In the genomic region with DNA sequence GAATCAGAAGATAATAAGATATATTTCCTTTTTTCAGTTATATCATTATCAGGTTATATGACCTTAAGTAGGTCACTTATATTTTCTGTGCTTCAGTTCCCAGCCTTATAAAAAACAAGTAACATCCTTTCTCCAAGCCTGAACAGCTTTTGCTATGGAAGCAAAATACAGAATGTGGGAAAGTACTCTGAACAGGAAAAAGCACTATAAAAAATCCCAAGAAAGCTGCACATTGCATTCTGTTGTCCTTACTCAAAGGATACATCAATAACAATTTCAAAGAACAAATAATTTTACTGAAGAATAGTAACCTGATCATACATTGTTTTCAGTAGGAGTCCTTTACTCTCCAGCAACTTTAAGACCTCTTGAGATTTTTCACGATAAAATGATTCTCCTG, we compare ENCODE assay signal across 22 cellular contexts. TPM values are rescaled to one million over a fixed set of nuclear protein-coding genes. Genes with fewer than 3 reads are reported as not detected.
A peak's percentile ranks its signal among the peaks of the same experiment; 100 is the strongest.
DNase-seq lines count a peak whose midpoint lies in the region; ATAC-seq and TF ChIP-seq lines count a peak whose summit lies in the region.
"Had no signal": no experiment of that assay in that cellular context is flagged by ENCODE, and none has a peak within 500 bp of the region (broad histone marks: within the 10 kb centered on the region; RNA-seq: fewer than 3 reads in every experiment).

No MANE protein-coding gene starts in this region.

- no peaks in the 10 kb centered on the region for H3F3A ChIP-seq in GM23338 (replicated peaks; ENCODE audit: low read depth)

- no peaks in the 10 kb centered on the region for H4K20me1 ChIP-seq in GM23338 (replicated peaks; ENCODE audit: insufficient read depth)
- H4K20me1 ChIP-seq: BLaER1 treated with 17β-estradiol and CSF1 and Interleukin-3, amounts not matched to agents 10 nM and 100 nM had no signal

- H3K27me3 ChIP-seq in CD8-positive, alpha-beta T cell (ENCODE audit: insufficient read depth, low read length) = no peaks in the 10 kb centered on the region
- no peaks in the 10 kb centered on the region for H3K27me3 ChIP-seq in naive thymus-derived CD4-positive, alpha-beta T cell (ENCODE audit: control insufficient read depth in 2 of 2, insufficient read depth in 2 of 2, low read length in 2 of 2)
- no peaks in the 10 kb centered on the region for H3K27me3 ChIP-seq in GM23338 (ENCODE audit: insufficient read depth)
- H3K27me3 ChIP-seq: BLaER1 treated with 17β-estradiol and CSF1 and Interleukin-3, amounts not matched to agents 10 nM and 100 nM had no signal

- no peaks in the 10 kb centered on the region for H3K9me2 ChIP-seq in GM23338 (ENCODE audit: insufficient read depth)

- intact Hi-C loops in activated naive CD4-positive, alpha-beta T cell treated with anti-CD3 and anti-CD28 coated beads for 36 hours (cut with micrococcal nuclease) = no loop called here
- intact Hi-C loops in CD8-positive, alpha-beta T cell (cut with DNase I, micrococcal nuclease) = loop anchor here in 1 of 2 experiments (10.0 kb wide), 1 partner anchor 394 kb away; no protein-coding TSS in a partner anchor
- intact Hi-C loops in naive thymus-derived CD4-positive, alpha-beta T cell (cut with micrococcal nuclease) = no loop called here

- H2AFZ ChIP-seq in GM23338 = no peak overlapping the region

- H3K4me2 ChIP-seq in GM23338 = no peak overlapping the region
- H3K4me2 ChIP-seq: BLaER1 treated with 17β-estradiol and CSF1 and Interleukin-3, amounts not matched to agents 10 nM and 100 nM had no signal

- no peaks in the 10 kb centered on the region for H3K9me3 Mint-ChIP-seq in activated naive CD4-positive, alpha-beta T cell treated with anti-CD3 and anti-CD28 coated beads, Interleukin-2, amount 50 U/mL, for 24 hours
- H3K9me3 Mint-ChIP-seq in activated naive CD4-positive, alpha-beta T cell treated with anti-CD3 and anti-CD28 coated beads for 36 hours = no peaks in the 10 kb centered on the region
- H3K9me3 Mint-ChIP-seq in CD8-positive, alpha-beta T cell = no peaks in the 10 kb centered on the region
- no peaks in the 10 kb centered on the region for H3K9me3 Mint-ChIP-seq in activated T-helper 17 cell treated with anti-CD3 and anti-CD28 coated beads, Interleukin-2, amount 50 U/mL, for 72 hours
- H3K9me3 Mint-ChIP-seq in naive thymus-derived CD4-positive, alpha-beta T cell = no peaks in the 10 kb centered on the region
- no peaks in the 10 kb centered on the region for H3K9me3 Mint-ChIP-seq in GM23338
- H3K9me3 Mint-ChIP-seq: CD4-positive, alpha-beta memory T cell had no signal

- H3K27ac Mint-ChIP-seq in activated naive CD4-positive, alpha-beta T cell treated with anti-CD3 and anti-CD28 coated beads, Interleukin-2, amount 50 U/mL, for 24 hours = peak overlapping the region; percentile 48
- H3K27ac Mint-ChIP-seq in activated naive CD4-positive, alpha-beta T cell treated with anti-CD3 and anti-CD28 coated beads for 36 hours = no peak overlapping the region
- peak overlapping the region; percentile 11 for H3K27ac Mint-ChIP-seq in CD8-positive, alpha-beta T cell
- H3K27ac Mint-ChIP-seq in activated T-helper 17 cell treated with anti-CD3 and anti-CD28 coated beads, Interleukin-2, amount 50 U/mL, for 72 hours = peak overlapping the region; percentile 14
- peak overlapping the region in 6 of 9 donors; percentile 19 to 67 (median 36) for H3K27ac Mint-ChIP-seq in naive thymus-derived CD4-positive, alpha-beta T cell
- H3K27ac Mint-ChIP-seq in GM23338 = no peak overlapping the region

- no peak for DNase-seq in activated naive CD4-positive, alpha-beta T cell treated with anti-CD3 and anti-CD28 coated beads for 36 hours
- DNase-seq in CD8-positive, alpha-beta T cell = no peak
- DNase-seq in naive thymus-derived CD4-positive, alpha-beta T cell = no peak
- DNase-seq in midbrain (lab: John Stamatoyannopoulos, UW) (no peak), GM23338 (ENCODE audit: low spot score) (no peak)
- DNase-seq: Calu3; CD4-positive, alpha-beta memory T cell; DMS79 treated with DMSO at 0.1 percent for 48 hours; GF-D8; IMR-90; KG1; MM.1S; NCI-H2029; NCI-H2227 treated with DMSO at 0.1 percent for 48 hours; NCI-H526 treated with DMSO at 0.1 percent for 48 hours; Right ventricle myocardium superior; RPMI8226 had no signal

- TF ChIP-seq CTCF in CD8-positive, alpha-beta T cell (IDR thresholded peaks at IDR 0.05) = no peak
- no peak for TF ChIP-seq CTCF in GM23338 (conservative IDR thresholded peaks at IDR 0.05; ENCODE audit: low read depth in 2 of 2)

- H3K4me1 Mint-ChIP-seq in activated naive CD4-positive, alpha-beta T cell treated with anti-CD3 and anti-CD28 coated beads, Interleukin-2, amount 50 U/mL, for 24 hours = peaks cover 20% of the 10 kb centered on the region
- peaks cover 3% of the 10 kb centered on the region for H3K4me1 Mint-ChIP-seq in activated naive CD4-positive, alpha-beta T cell treated with anti-CD3 and anti-CD28 coated beads for 36 hours (ENCODE audit: low read depth)
- peaks cover 12% of the 10 kb centered on the region for H3K4me1 Mint-ChIP-seq in CD8-positive, alpha-beta T cell (ENCODE audit: low read depth)
- H3K4me1 Mint-ChIP-seq in activated T-helper 17 cell treated with anti-CD3 and anti-CD28 coated beads, Interleukin-2, amount 50 U/mL, for 72 hours = peaks cover 12% of the 10 kb centered on the region
- peaks cover 0 to 27% (median 23%) of the 10 kb centered on the region in 7 donors for H3K4me1 Mint-ChIP-seq in naive thymus-derived CD4-positive, alpha-beta T cell
- no peaks in the 10 kb centered on the region for H3K4me1 Mint-ChIP-seq in GM23338

- peaks cover 4% of the 10 kb centered on the region for H3K36me3 ChIP-seq in CD8-positive, alpha-beta T cell (ENCODE audit: insufficient read depth, low read length)
- peaks cover 6 to 26% (median 12%) of the 10 kb centered on the region in 3 experiments for H3K36me3 ChIP-seq in naive thymus-derived CD4-positive, alpha-beta T cell (ENCODE audit: control insufficient read depth in 2 of 3, insufficient read depth in 3 of 3, low read length in 3 of 3)
- 0 out of 2 replicates have a peak, but pooled peaks cover 3% of the 10 kb centered on the region for H3K36me3 ChIP-seq in GM23338 (ENCODE audit: insufficient read depth)

- CTCF ChIA-PET in activated naive CD4-positive, alpha-beta T cell treated with anti-CD3 and anti-CD28 coated beads for 36 hours (lab: Charles Lee) = interaction anchor here (0.5 kb wide), 1 partner anchor 153 kb away, joined by 5 read pairs; no protein-coding TSS in a partner anchor
- CTCF ChIA-PET in CD8-positive, alpha-beta T cell (lab: Charles Lee) = no interaction called here
- CTCF ChIA-PET in naive thymus-derived CD4-positive, alpha-beta T cell (lab: Charles Lee) = no interaction called here

- peaks cover 5% of the 10 kb centered on the region; the same call in 1 of the 2 replicates for H3K79me2 ChIP-seq in GM23338 (replicated peaks; ENCODE audit: insufficient read depth)

- H3K27me3 Mint-ChIP-seq in activated naive CD4-positive, alpha-beta T cell treated with anti-CD3 and anti-CD28 coated beads, Interleukin-2, amount 50 U/mL, for 24 hours = no peaks in the 10 kb centered on the region
- H3K27me3 Mint-ChIP-seq in activated naive CD4-positive, alpha-beta T cell treated with anti-CD3 and anti-CD28 coated beads for 36 hours (ENCODE audit: low read depth) = no peaks in the 10 kb centered on the region
- no peaks in the 10 kb centered on the region for H3K27me3 Mint-ChIP-seq in CD8-positive, alpha-beta T cell (ENCODE audit: low read depth)
- no peaks in the 10 kb centered on the region for H3K27me3 Mint-ChIP-seq in activated T-helper 17 cell treated with anti-CD3 and anti-CD28 coated beads, Interleukin-2, amount 50 U/mL, for 72 hours
- H3K27me3 Mint-ChIP-seq in naive thymus-derived CD4-positive, alpha-beta T cell = no peaks in the 10 kb centered on the region
- H3K27me3 Mint-ChIP-seq in GM23338 (ENCODE audit: insufficient read depth, low read depth, poor library complexity) = no peaks in the 10 kb centered on the region
- H3K27me3 Mint-ChIP-seq: CD4-positive, alpha-beta memory T cell had no signal

- POLR2A ChIA-PET in CD8-positive, alpha-beta T cell (lab: Charles Lee) = no interaction called here
- POLR2A ChIA-PET in naive thymus-derived CD4-positive, alpha-beta T cell (lab: Charles Lee) = interaction anchor here (1.0 kb wide), 1 partner anchor 26 kb away, joined by 3 read pairs; no protein-coding TSS in a partner anchor

- H3K36me3 Mint-ChIP-seq in activated naive CD4-positive, alpha-beta T cell treated with anti-CD3 and anti-CD28 coated beads, Interleukin-2, amount 50 U/mL, for 24 hours = peaks cover 25% of the 10 kb centered on the region
- peaks cover 22% of the 10 kb centered on the region for H3K36me3 Mint-ChIP-seq in activated naive CD4-positive, alpha-beta T cell treated with anti-CD3 and anti-CD28 coated beads for 36 hours (ENCODE audit: low read depth)
- peaks cover 55% of the 10 kb centered on the region for H3K36me3 Mint-ChIP-seq in CD8-positive, alpha-beta T cell
- H3K36me3 Mint-ChIP-seq in activated T-helper 17 cell treated with anti-CD3 and anti-CD28 coated beads, Interleukin-2, amount 50 U/mL, for 72 hours (ENCODE audit: low read depth) = peaks cover 76% of the 10 kb centered on the region
- peaks cover 14 to 36% (median 29%) of the 10 kb centered on the region in 5 donors for H3K36me3 Mint-ChIP-seq in naive thymus-derived CD4-positive, alpha-beta T cell
- peaks cover 22% of the 10 kb centered on the region; the same call in 2 of the 3 replicates for H3K36me3 Mint-ChIP-seq in GM23338 (ENCODE audit: low read depth)

- no peak for ATAC-seq in CD8-positive, alpha-beta T cell
- ATAC-seq in activated T-helper 17 cell treated with anti-CD3 and anti-CD28 coated beads, Interleukin-2, amount 50 U/mL, for 72 hours (replicated peaks) = no peak
- no peak for ATAC-seq in naive thymus-derived CD4-positive, alpha-beta T cell
- ATAC-seq in GM21825 (IDR thresholded peaks at IDR 0.05; ENCODE audit: unreplicated experiment) = no peak
- ATAC-seq in GM23338 = no peak
- ATAC-seq: HCT116 had no signal

- no peaks in the 10 kb centered on the region for H3K4me1 ChIP-seq in CD8-positive, alpha-beta T cell (ENCODE audit: insufficient read depth, low read length)
- H3K4me1 ChIP-seq in naive thymus-derived CD4-positive, alpha-beta T cell (ENCODE audit: control insufficient read depth in 2 of 2, insufficient read depth in 2 of 2, low read length in 2 of 2) = no peaks in the 10 kb centered on the region
- no peaks in the 10 kb centered on the region for H3K4me1 ChIP-seq in GM23338 (ENCODE audit: insufficient read depth)
- H3K4me1 ChIP-seq: BLaER1 treated with 17β-estradiol and CSF1 and Interleukin-3, amounts not matched to agents 10 nM and 100 nM had no signal

- H3K9me3 ChIP-seq in CD8-positive, alpha-beta T cell (ENCODE audit: low read length) = no peaks in the 10 kb centered on the region
- no peaks in the 10 kb centered on the region for H3K9me3 ChIP-seq in naive thymus-derived CD4-positive, alpha-beta T cell (ENCODE audit: control insufficient read depth in 2 of 3, low read length in 3 of 3)
- H3K9me3 ChIP-seq: BLaER1 treated with 17β-estradiol and CSF1 and Interleukin-3, amounts not matched to agents 10 nM and 100 nM had no signal

- no peak overlapping the region for H3K27ac ChIP-seq in CD8-positive, alpha-beta T cell (ENCODE audit: low read depth, low read length)
- no peak overlapping the region for H3K27ac ChIP-seq in naive thymus-derived CD4-positive, alpha-beta T cell (ENCODE audit: low read depth, low read length)
- H3K27ac ChIP-seq in GM23338 (ENCODE audit: low read depth) = no peak overlapping the region
- H3K27ac ChIP-seq: BLaER1 treated with 17β-estradiol and CSF1 and Interleukin-3, amounts not matched to agents 10 nM and 100 nM had no signal

- H3K4me3 Mint-ChIP-seq in activated naive CD4-positive, alpha-beta T cell treated with anti-CD3 and anti-CD28 coated beads, Interleukin-2, amount 50 U/mL, for 24 hours = no peak overlapping the region
- no peak overlapping the region for H3K4me3 Mint-ChIP-seq in activated naive CD4-positive, alpha-beta T cell treated with anti-CD3 and anti-CD28 coated beads for 36 hours
- H3K4me3 Mint-ChIP-seq in CD8-positive, alpha-beta T cell = no peak overlapping the region
- H3K4me3 Mint-ChIP-seq in activated T-helper 17 cell treated with anti-CD3 and anti-CD28 coated beads, Interleukin-2, amount 50 U/mL, for 72 hours = no peak overlapping the region
- no peak overlapping the region for H3K4me3 Mint-ChIP-seq in naive thymus-derived CD4-positive, alpha-beta T cell
- H3K4me3 Mint-ChIP-seq in GM23338 = no peak overlapping the region
- H3K4me3 Mint-ChIP-seq: CD4-positive, alpha-beta memory T cell had no signal

- no peak overlapping the region for H3K4me3 ChIP-seq in CD8-positive, alpha-beta T cell (ENCODE audit: low read depth, low read length)
- no peak overlapping the region for H3K4me3 ChIP-seq in naive thymus-derived CD4-positive, alpha-beta T cell (ENCODE audit: low read length)
- no peak overlapping the region for H3K4me3 ChIP-seq in GM23338
- H3K4me3 ChIP-seq: BLaER1 treated with 17β-estradiol and CSF1 and Interleukin-3, amounts not matched to agents 10 nM and 100 nM had no signal

RNA-seq across cellular contexts. Expression of a gene that starts 56.4 kb away (rescaled TPM):
- 1 to 10 TPM; 6.7 to 6.8 TPM for total RNA-seq in activated naive CD4-positive, alpha-beta T cell treated with anti-CD3 and anti-CD28 coated beads for 36 hours
- 1 to 10 TPM; 4.3 to 4.9 TPM for total RNA-seq in CD8-positive, alpha-beta T cell
- total RNA-seq in activated T-helper 17 cell treated with anti-CD3 and anti-CD28 coated beads, Interleukin-2, amount 50 U/mL, for 72 hours = 1 to 10 TPM; 3.3 to 9.4 TPM
- 10 to 100 TPM; 10.4 to 23.4 (median 15.6) TPM for total RNA-seq in naive thymus-derived CD4-positive, alpha-beta T cell
- 10 to 100 TPM; 29.2 to 32.6 TPM for polyA plus RNA-seq in naive thymus-derived CD4-positive, alpha-beta T cell
- 11.1 and 11.8 TPM in 2 replicates for total RNA-seq in GM23338 (2014; rRNA removed; shearing (Covaris generic))
- 13.6 and 15.1 TPM in 2 replicates for polyA plus RNA-seq in GM23338 (2016; fragmentation: Nextera tagmentation; extraction: Ambion mirVana)

Comparison
In these comparisons a context has a peak if more than half of its experiments do, and no peak if none do; other contexts are left out.
1. H3K27ac Mint-ChIP-seq: peak in activated naive CD4-positive, alpha-beta T cell treated with anti-CD3 and anti-CD28 coated beads, Interleukin-2, amount 50 U/mL, for 24 hours (single experiment), CD8-positive, alpha-beta T cell (single experiment), activated T-helper 17 cell treated with anti-CD3 and anti-CD28 coated beads, Interleukin-2, amount 50 U/mL, for 72 hours (single experiment) and naive thymus-derived CD4-positive, alpha-beta T cell (6 of 9); none in activated naive CD4-positive, alpha-beta T cell treated with anti-CD3 and anti-CD28 coated beads for 36 hours (single experiment) and GM23338 (single experiment).